In genomic region chr19:34975056-34975455, GRCh38 we compare ENCODE assay signal across 13 cellular contexts.
"Had no signal": no experiment of that assay in that cellular context is flagged by ENCODE, and none has a peak within 500 bp of the region (broad histone marks: within the 10 kb centered on the region; RNA-seq: fewer than 3 reads in every experiment).

No MANE protein-coding gene starts in this region.

- H3K27me3 ChIP-seq: heart left ventricle, left lung, ovary, testis had no signal

- H3K27ac ChIP-seq: ovary, testis had no signal

- DNase-seq: activated CD4-positive, alpha-beta T cell treated with anti-CD3 and anti-CD28 coated beads for 1 hour; activated T-cell treated with anti-CD3 and anti-CD28 coated beads, Interleukin-2, amount 50 U/mL, for 1 hour; left lung; nephron progenitor cell; ovary; stimulated activated CD4-positive, alpha-beta T cell treated with anti-CD3 and anti-CD28 coated beads, Interleukin-4, amount 100 ng/mL, for 1 hour; stimulated activated CD8-positive, alpha-beta memory T cell treated with anti-CD3 and anti-CD28 coated beads, Interleukin-4, amount 100 ng/mL, for 48 hours; stimulated activated naive CD8-positive, alpha-beta T cell treated with anti-CD3 and anti-CD28 coated beads, Interleukin-15, amount 100 ng/mL, for 72 hours; testis had no signal

- H3K4me3 Mint-ChIP-seq: nephron progenitor cell; stimulated activated naive CD8-positive, alpha-beta T cell treated with anti-CD3 and anti-CD28 coated beads, Interleukin-15, amount 100 ng/mL, for 72 hours had no signal

- H3K4me3 ChIP-seq: heart left ventricle, ovary, testis had no signal

- H3K27ac Mint-ChIP-seq: nephron progenitor cell; stimulated activated naive CD8-positive, alpha-beta T cell treated with anti-CD3 and anti-CD28 coated beads, Interleukin-15, amount 100 ng/mL, for 72 hours had no signal

- H3K9me3 ChIP-seq: ovary, testis had no signal

- H3K27me3 Mint-ChIP-seq: stimulated activated naive CD8-positive, alpha-beta T cell treated with anti-CD3 and anti-CD28 coated beads, Interleukin-15, amount 100 ng/mL, for 72 hours had no signal

- H3K4me1 ChIP-seq: testis had no signal

- H3K36me3 ChIP-seq: heart left ventricle, left lung, ovary had no signal

- FAIRE-seq: astrocyte, frontal cortex, islet of Langerhans had no signal

- ATAC-seq: heart left ventricle; left lung; stimulated activated naive CD8-positive, alpha-beta T cell treated with anti-CD3 and anti-CD28 coated beads, Interleukin-15, amount 100 ng/mL, for 72 hours had no signal
